Comparison of ENCODE assay signal across 25 cellular contexts in the genomic region with DNA sequence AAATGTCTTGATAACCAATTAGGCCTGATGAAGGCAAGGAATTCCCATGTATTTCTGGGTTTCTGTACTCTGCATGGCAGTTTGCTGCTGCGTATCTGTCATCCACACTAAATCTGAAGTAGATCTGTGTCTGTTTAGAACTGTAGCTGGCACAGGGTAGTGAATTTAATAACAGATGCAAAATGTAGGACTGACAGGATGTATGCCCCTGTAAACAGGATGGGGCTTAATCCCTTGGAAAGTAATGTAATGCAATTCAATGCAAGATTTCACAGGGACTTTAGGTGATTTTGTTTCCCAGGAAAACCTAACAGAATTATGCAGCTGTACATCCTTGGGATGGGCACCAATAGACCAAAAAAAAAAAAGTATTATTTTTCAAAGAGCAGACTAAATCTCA.
"Had no signal": no experiment of that assay in that cellular context is flagged by ENCODE, and none has a peak within 500 bp of the region (broad histone marks: within the 10 kb centered on the region; RNA-seq: fewer than 3 reads in every experiment).

No MANE protein-coding gene starts in this region.

- H3K79me2 ChIP-seq: hepatocyte had no signal

- H3K27me3 ChIP-seq: esophagus muscularis mucosa, esophagus squamous epithelium, foreskin keratinocyte, gastrocnemius medialis, gastroesophageal sphincter, heart left ventricle, heart right ventricle, hepatocyte had no signal

- ATAC-seq: effector memory CD8-positive, alpha-beta T cell; esophagus mucosa; foreskin keratinocyte; gastrocnemius medialis; gastroesophageal sphincter; heart left ventricle; heart right ventricle had no signal

- H3K9me3 ChIP-seq: esophagus muscularis mucosa, esophagus squamous epithelium, gastrocnemius medialis, gastroesophageal sphincter, heart left ventricle, heart right ventricle had no signal

- H3K27ac ChIP-seq: coronary artery, dorsolateral prefrontal cortex, epithelial cell of prostate, esophagus muscularis mucosa, esophagus squamous epithelium, foreskin keratinocyte, gastrocnemius medialis, gastroesophageal sphincter, heart left ventricle, heart right ventricle, hepatocyte had no signal

- H3K4me3 ChIP-seq: coronary artery, dorsolateral prefrontal cortex, esophagus muscularis mucosa, esophagus squamous epithelium, gastrocnemius medialis, gastroesophageal sphincter, heart left ventricle, heart right ventricle, hepatocyte had no signal

- H2AFZ ChIP-seq: hepatocyte had no signal

- H3K36me3 ChIP-seq: esophagus muscularis mucosa, esophagus squamous epithelium, gastrocnemius medialis, gastroesophageal sphincter, heart left ventricle, heart right ventricle had no signal

- DNase-seq: cortex of kidney; dermis blood vessel endothelial cell; dorsolateral prefrontal cortex; effector CD4-positive, alpha-beta T cell; effector CD8-positive, alpha-beta T cell; effector memory CD4-positive, alpha-beta T cell; effector memory CD8-positive, alpha-beta T cell; endodermal cell; erythroblast; esophagus squamous epithelium; foreskin fibroblast; foreskin keratinocyte; foreskin melanocyte; gastrocnemius medialis; glutamatergic neuron; head of caudate nucleus; heart left ventricle; heart right ventricle; hippocampal formation had no signal

- H3K4me1 ChIP-seq: esophagus muscularis mucosa, esophagus squamous epithelium, foreskin keratinocyte, gastrocnemius medialis, gastroesophageal sphincter, heart left ventricle, heart right ventricle had no signal

- H3K4me2 ChIP-seq: hepatocyte had no signal
